ENCODE assay signal across 13 cellular contexts in genomic region chr9:87276851-87277251, GRCh38.
DNase-seq lines count a peak whose midpoint lies in the region; ATAC-seq, FAIRE-seq and TF ChIP-seq lines count a peak whose summit lies in the region.
"Had no signal": no experiment of that assay in that cellular context is flagged by ENCODE, and none has a peak within 500 bp of the region (broad histone marks: within the 10 kb centered on the region; RNA-seq: fewer than 3 reads in every experiment).

No MANE protein-coding gene starts in this region.

- H3K4me1 ChIP-seq in astrocyte (ENCODE audit: insufficient read depth, low read length) = peaks cover 28% of the 10 kb centered on the region
- H3K4me1 ChIP-seq in H9 (ENCODE audit: insufficient read depth, low read length) = no peaks in the 10 kb centered on the region

- H2BK20ac ChIP-seq in H9 (ENCODE audit: low read depth, low read length, poor library complexity, severe bottlenecking) = no peak overlapping the region

- H3K9me3 ChIP-seq in astrocyte (ENCODE audit: insufficient read depth, low read depth, low read length) (no peaks in the 10 kb centered on the region), H9 (ENCODE audit: control insufficient read depth, low read depth, low read length) (no peaks in the 10 kb centered on the region)

- H3K4me3 ChIP-seq in AG09309 (ENCODE audit: control insufficient read depth, low read depth, low read length) = no peak overlapping the region; the same call in none of the 2 replicates
- peak overlapping the region; percentile 19 for H3K4me3 ChIP-seq in astrocyte (ENCODE audit: insufficient read depth, low read depth, low read length)

- peak overlapping the region; percentile 78 for H3K4me2 ChIP-seq in astrocyte (ENCODE audit: low read length)
- H3K4me2 ChIP-seq in H9 (ENCODE audit: insufficient read depth, insufficient read length, low read length) = no peak overlapping the region

- no peak overlapping the region for H3K56ac ChIP-seq in H9 (ENCODE audit: insufficient read length, low read depth, low read length)

- no peak overlapping the region for H2AFZ ChIP-seq in astrocyte (ENCODE audit: low read depth, low read length)
- no peak overlapping the region for H2AFZ ChIP-seq in H9 (ENCODE audit: low read length)

- H3K4me1 Mint-ChIP-seq in astrocyte (ENCODE audit: low read depth, unreplicated experiment) (peaks cover 36% of the 10 kb centered on the region), H9 (no peaks in the 10 kb centered on the region)

- peak; percentile 62 for FAIRE-seq in astrocyte (lab: Jason Lieb, UNC)

- H3K23me2 ChIP-seq in H9 (ENCODE audit: insufficient read length, low read depth, low read length, poor library complexity, severe bottlenecking) = no peaks in the 10 kb centered on the region

- no peak overlapping the region for H4K5ac ChIP-seq in H9 (ENCODE audit: insufficient read length, low read depth, low read length)

- no peak overlapping the region for H4K91ac ChIP-seq in H9 (ENCODE audit: insufficient read length, low read depth, low read length)

- H3K36me3 Mint-ChIP-seq in astrocyte (ENCODE audit: low read depth, unreplicated experiment) (peaks cover 1% of the 10 kb centered on the region), H9 (ENCODE audit: insufficient read depth in 1 of 3, low read depth in 3 of 3) (no peaks in the 10 kb centered on the region)

- H3K36me3 ChIP-seq in astrocyte (ENCODE audit: insufficient read depth, low read length) = no peaks in the 10 kb centered on the region

- H2BK15ac ChIP-seq in H9 (ENCODE audit: low read depth, low read length) = no peak overlapping the region

- ATAC-seq in omental fat pad (ENCODE audit: low FRiP score) (no peak), GM19035 (IDR thresholded peaks at IDR 0.05; ENCODE audit: unreplicated experiment) (no peak)

- no peak overlapping the region for H2BK120ac ChIP-seq in H9 (ENCODE audit: low read depth, low read length, poor library complexity, severe bottlenecking)

- H2BK5ac ChIP-seq in H9 (ENCODE audit: insufficient read length, low read length) = no peak overlapping the region

- no peak overlapping the region for H3K4ac ChIP-seq in H9 (ENCODE audit: low read depth, low read length)

- no peaks in the 10 kb centered on the region for H3K79me2 ChIP-seq in astrocyte (ENCODE audit: insufficient read depth, low read length)
- no peaks in the 10 kb centered on the region for H3K79me2 ChIP-seq in H9 (ENCODE audit: insufficient read depth, low read length)

- H3K27ac Mint-ChIP-seq in astrocyte (ENCODE audit: unreplicated experiment) (peak overlapping the region; percentile 99), H9 (no peak overlapping the region)

- no peak overlapping the region for H3T11ph ChIP-seq in H9 (ENCODE audit: low read length)

- H3K4me3 Mint-ChIP-seq in astrocyte (ENCODE audit: unreplicated experiment) (peak overlapping the region; percentile 4), H9 (no peak overlapping the region)

- no peaks in the 10 kb centered on the region for H3K27me3 ChIP-seq in astrocyte (ENCODE audit: insufficient read depth, low read length)
- no peaks in the 10 kb centered on the region for H3K27me3 ChIP-seq in H9 (ENCODE audit: insufficient read depth, low read length)

- H3K23ac ChIP-seq in H9 (ENCODE audit: insufficient read length, low read depth, low read length) = no peak overlapping the region

- TF ChIP-seq CTCF in AG09309 (IDR thresholded peaks at IDR 0.05; ENCODE audit: control insufficient read depth, insufficient read depth, low read depth, low read length, missing control alignments) (no peak), astrocyte (IDR thresholded peaks at IDR 0.05; ENCODE audit: insufficient read depth, low read depth, low read length) (no peak), H9 (conservative IDR thresholded peaks at IDR 0.05) (no peak), omental fat pad (IDR thresholded peaks at IDR 0.05) (no peak)

- peak overlapping the region; percentile 89 for H3K27ac ChIP-seq in astrocyte (ENCODE audit: low read depth, low read length)
- no peak overlapping the region for H3K27ac ChIP-seq in H9 (ENCODE audit: insufficient read length, low read depth, low read length)

- DNase-seq in AG09309 (ENCODE audit: low read depth) = peak; percentile 78
- peak; percentile 51 for DNase-seq in HCEC 1CT
- peak; percentile 63 for DNase-seq in astrocyte (ENCODE audit: low read depth)
- DNase-seq in kidney tubule cell (ENCODE audit: low spot score) = peak; percentile 28
- no peak for DNase-seq in stimulated activated CD8-positive, alpha-beta memory T cell treated with anti-CD3 and anti-CD28 coated beads, Interleukin-4, amount 100 ng/mL, for 48 hours
- no peak for DNase-seq in H9
- DNase-seq in omental fat pad (ENCODE audit: low spot score) = no peak
- DNase-seq: activated CD4-positive, alpha-beta T cell treated with anti-CD3 and anti-CD28 coated beads, Interleukin-2, amount 50 U/mL, for 48 hours; left cardiac atrium; NCI-H774; nucleus accumbens; stimulated activated CD4-positive, alpha-beta T cell treated with anti-CD3 and anti-CD28 coated beads, Interleukin-2, amount 100 ng/mL, for 48 hours had no signal

- no CpG with 5 or more reads among the region's 3 CpGs for WGBS in H9 (ENCODE audit: extremely low coverage, insufficient read length, low lambda C conversion rate)

- no peak overlapping the region for H2AK5ac ChIP-seq in H9 (ENCODE audit: insufficient read length, low read length)

- no peak overlapping the region for H2BK12ac ChIP-seq in H9 (ENCODE audit: insufficient read length, low read depth, low read length)

- no peaks in the 10 kb centered on the region for H3K79me1 ChIP-seq in H9 (ENCODE audit: insufficient read depth, low read depth, low read length, poor library complexity, severe bottlenecking)

- no peak overlapping the region for H3K14ac ChIP-seq in H9 (ENCODE audit: insufficient read depth, low read length)

- no peak overlapping the region for H4K8ac ChIP-seq in H9 (replicated peaks; ENCODE audit: insufficient read length, low read depth, low read length)

- H3K18ac ChIP-seq in H9 (ENCODE audit: insufficient read length, low read depth, low read length) = no peak overlapping the region

- peak overlapping the region; percentile 60 for H3K9ac ChIP-seq in astrocyte (ENCODE audit: low read length)
- H3K9ac ChIP-seq in H9 (ENCODE audit: extremely low read depth, insufficient read length, low read length) = no peak overlapping the region

- peaks cover 3% of the 10 kb centered on the region for H3K9me3 Mint-ChIP-seq in astrocyte (ENCODE audit: unreplicated experiment)
- H3K9me3 Mint-ChIP-seq in H9 = no peaks in the 10 kb centered on the region

- no peaks in the 10 kb centered on the region for H3K27me3 Mint-ChIP-seq in astrocyte (ENCODE audit: low read depth, unreplicated experiment)
- peaks cover 2% of the 10 kb centered on the region; the same call in 1 of the 2 replicates for H3K27me3 Mint-ChIP-seq in H9 (ENCODE audit: low read depth)

- no peaks in the 10 kb centered on the region for H4K20me1 ChIP-seq in astrocyte (ENCODE audit: insufficient read depth, low read length)
- no peaks in the 10 kb centered on the region for H4K20me1 ChIP-seq in H9 (ENCODE audit: control insufficient read depth, insufficient read depth, insufficient read length)

Comparison
In these comparisons a context has a peak if more than half of its experiments do, and no peak if none do; other contexts are left out.
1. DNase-seq: peak in AG09309 (single experiment), HCEC 1CT (single experiment), astrocyte (single experiment) and kidney tubule cell (single experiment); none in stimulated activated CD8-positive, alpha-beta memory T cell treated with anti-CD3 and anti-CD28 coated beads, Interleukin-4, amount 100 ng/mL, for 48 hours (single experiment), H9 (single experiment) and omental fat pad (single experiment).